ENCODE assay signal across 1 cellular context in the genomic region with DNA sequence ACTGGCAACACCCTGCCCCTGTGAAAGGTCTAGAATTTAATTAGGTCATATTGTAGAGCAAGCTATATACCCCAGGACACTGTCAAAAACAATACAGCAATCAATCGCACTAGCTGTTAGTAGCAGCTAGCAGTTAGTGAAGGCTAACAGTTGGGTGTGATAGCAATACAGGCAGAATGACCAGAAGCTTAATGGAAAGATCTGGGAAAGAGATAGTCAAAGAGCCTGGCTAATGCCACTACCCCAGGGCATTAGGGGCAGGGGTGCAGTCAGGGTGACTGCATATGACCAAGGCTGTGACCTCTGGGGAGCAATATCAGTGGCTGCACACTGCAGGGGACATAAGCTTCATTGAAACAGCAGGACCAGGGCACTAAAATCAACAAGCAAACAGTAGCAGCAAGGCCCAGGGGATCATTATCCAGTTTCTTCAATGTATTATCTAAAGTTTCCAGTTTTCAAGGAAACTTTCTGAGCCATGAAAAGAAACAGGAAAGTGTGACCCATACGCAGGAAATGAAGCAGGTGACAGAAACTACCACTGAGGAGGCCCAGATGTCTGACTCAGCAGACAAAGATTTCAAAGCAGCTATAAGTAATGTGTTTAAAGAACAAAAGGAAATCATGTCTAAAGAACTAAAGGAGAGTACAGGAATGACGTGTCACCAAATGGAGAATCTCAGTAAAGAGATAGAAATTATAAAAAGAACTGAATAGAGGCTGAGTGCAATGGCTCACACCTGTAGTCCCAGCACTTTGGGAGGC.
TF ChIP-seq lines count a peak whose summit lies in the region.

No MANE protein-coding gene starts in this region.

TF ChIP-seq in IMR-90, 13 proteins besides CTCF, POLR2A, EP300 and RAD21:
- TF ChIP-seq, protein P1, sequence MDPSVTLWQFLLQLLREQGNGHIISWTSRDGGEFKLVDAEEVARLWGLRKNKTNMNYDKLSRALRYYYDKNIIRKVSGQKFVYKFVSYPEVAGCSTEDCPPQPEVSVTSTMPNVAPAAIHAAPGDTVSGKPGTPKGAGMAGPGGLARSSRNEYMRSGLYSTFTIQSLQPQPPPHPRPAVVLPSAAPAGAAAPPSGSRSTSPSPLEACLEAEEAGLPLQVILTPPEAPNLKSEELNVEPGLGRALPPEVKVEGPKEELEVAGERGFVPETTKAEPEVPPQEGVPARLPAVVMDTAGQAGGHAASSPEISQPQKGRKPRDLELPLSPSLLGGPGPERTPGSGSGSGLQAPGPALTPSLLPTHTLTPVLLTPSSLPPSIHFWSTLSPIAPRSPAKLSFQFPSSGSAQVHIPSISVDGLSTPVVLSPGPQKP (IDR thresholded peaks at IDR 0.05; ENCODE audit: borderline replicate concordance, low read depth, low read length), result no peak
- no peak for TF ChIP-seq FOS (IDR thresholded peaks at IDR 0.05; ENCODE audit: low read depth, low read length)
- peak; percentile 76 for TF ChIP-seq MAFK (IDR thresholded peaks at IDR 0.05; ENCODE audit: low read depth, low read length)
- TF ChIP-seq NFE2L2 (IDR thresholded peaks at IDR 0.05; ENCODE audit: low read depth, low read length), result no peak
- TF ChIP-seq SMC3 (IDR thresholded peaks at IDR 0.05; ENCODE audit: low read depth, low read length), result no peak
- TF ChIP-seq BHLHE40 (IDR thresholded peaks at IDR 0.05; ENCODE audit: low read depth, low read length), result peak; percentile 41; the same call in 1 of the 2 replicates
- no peak for TF ChIP-seq CEBPB (IDR thresholded peaks at IDR 0.05; ENCODE audit: low read depth, low read length)
- TF ChIP-seq USF2 (IDR thresholded peaks at IDR 0.05; ENCODE audit: low read depth, low read length), result peak; percentile 28; the same call in 1 of the 2 replicates
- no peak for TF ChIP-seq RFX5 (IDR thresholded peaks at IDR 0.05; ENCODE audit: low read depth, low read length)
